Comparison of ENCODE assay signal across 16 cellular contexts in the genomic region with DNA sequence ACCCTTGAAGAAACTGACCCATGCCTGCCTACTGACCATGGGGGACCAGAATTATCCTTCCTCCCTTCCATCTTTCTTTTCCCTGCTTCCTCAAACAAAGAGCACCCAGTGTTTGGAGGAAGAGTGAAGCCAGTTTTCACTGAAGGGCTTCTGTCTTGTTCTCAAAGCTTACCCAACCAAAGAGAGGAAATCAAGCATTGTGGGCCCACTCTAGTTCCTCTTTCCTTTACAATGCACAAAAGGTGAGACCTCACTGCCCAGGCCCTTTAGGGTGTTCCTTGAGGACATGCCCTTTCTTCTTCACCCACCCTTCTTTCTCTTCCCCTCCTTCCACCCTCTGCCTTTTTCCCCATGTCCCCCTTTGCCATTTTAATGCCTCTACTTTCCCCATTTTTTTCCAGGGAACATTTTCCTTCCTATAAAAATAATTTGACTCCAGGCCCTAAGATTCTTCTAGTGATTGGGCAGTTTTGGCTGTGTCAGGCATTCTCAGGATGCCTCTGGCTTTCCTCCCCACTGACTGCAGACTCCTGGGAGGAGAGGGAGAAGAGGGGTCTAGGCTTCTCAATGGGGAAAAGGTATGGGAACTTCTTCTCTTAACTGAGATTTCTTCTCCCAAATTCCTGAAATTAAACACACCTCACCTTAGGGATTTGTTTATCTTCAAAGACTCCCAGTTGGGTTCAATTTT.
DNase-seq lines count a peak whose midpoint lies in the region; ATAC-seq, FAIRE-seq and TF ChIP-seq lines count a peak whose summit lies in the region.
"Had no signal": no experiment of that assay in that cellular context is flagged by ENCODE, and none has a peak within 500 bp of the region (broad histone marks: within the 10 kb centered on the region; RNA-seq: fewer than 3 reads in every experiment).

No MANE protein-coding gene starts in this region.

- H3K27ac ChIP-seq in mesenchymal stem cell (ENCODE audit: low read length, poor library complexity, severe bottlenecking) (no peak overlapping the region), small intestine (ENCODE audit: low read depth in 1 of 2, low read length in 1 of 2) (no peak overlapping the region)

- no peak overlapping the region for H4K91ac ChIP-seq in mesenchymal stem cell (ENCODE audit: low read length)

- H2BK12ac ChIP-seq in mesenchymal stem cell (ENCODE audit: low read length in 2 of 2): peak overlapping the region in 1 of 2 experiments; percentile 70

- no peak overlapping the region for H3K14ac ChIP-seq in mesenchymal stem cell (ENCODE audit: low read length in 2 of 2)

- peaks cover 8% of the 10 kb centered on the region for H3K4me1 ChIP-seq in mesenchymal stem cell (ENCODE audit: control insufficient read depth, insufficient read depth, low read depth, low read length)
- H3K4me1 ChIP-seq in small intestine (ENCODE audit: control insufficient read depth in 2 of 2, insufficient read depth in 1 of 2, low read depth in 1 of 2, low read length in 1 of 2): no peaks in the 10 kb centered on the region

- no peak overlapping the region for H3K4ac ChIP-seq in mesenchymal stem cell (ENCODE audit: low read depth in 1 of 2, low read length in 2 of 2)

- ATAC-seq in GM18861 (IDR thresholded peaks at IDR 0.05; ENCODE audit: unreplicated experiment): no peak
- ATAC-seq in esophagus mucosa: no peak
- no peak for ATAC-seq in HG02981 (IDR thresholded peaks at IDR 0.05; ENCODE audit: unreplicated experiment)
- ATAC-seq: mucosa of descending colon had no signal

- no peak for TF ChIP-seq CTCF in GM20000 (IDR thresholded peaks at IDR 0.05; ENCODE audit: extremely low read depth, missing control alignments)

- H2BK120ac ChIP-seq in mesenchymal stem cell (ENCODE audit: low read depth, low read length): no peak overlapping the region

- peak; percentile 35 to 44 for DNase-seq in AML-193 (lab: John Stamatoyannopoulos, UW)
- peak; percentile 31 for DNase-seq in GM20000 (ENCODE audit: low spot score)
- peak; percentile 78 for DNase-seq in NOMO-1 treated with DMSO at 0.1 percent for 48 hours (lab: John Stamatoyannopoulos, UW; ENCODE audit: unreplicated experiment)
- DNase-seq in mesenchymal stem cell: no peak
- DNase-seq in small intestine: no peak
- DNase-seq: activated naive CD4-positive, alpha-beta T cell treated with anti-CD3 and anti-CD28 coated beads, Interleukin-2, amount 50 U/mL, for 16 hours; DMS79; endodermal cell; islet precursor cell; mucosa of descending colon; NCI-H187 treated with DMSO at 0.1 percent for 48 hours; Right ventricle myocardium superior; transverse colon had no signal

- H3K4me2 ChIP-seq in mesenchymal stem cell (ENCODE audit: low read length, poor library complexity, severe bottlenecking): no peak overlapping the region

- no peak for FAIRE-seq in small intestine (lab: Jason Lieb, UNC)

- H3K18ac ChIP-seq in mesenchymal stem cell (ENCODE audit: low read depth in 1 of 2, low read length in 2 of 2): peak overlapping the region; percentile 0 to 61

- H3K4me3 ChIP-seq in mesenchymal stem cell (ENCODE audit: insufficient read depth in 1 of 2, low read depth in 1 of 2, low read length in 2 of 2) (no peak overlapping the region), small intestine (ENCODE audit: low read depth in 1 of 2, low read length in 2 of 2) (no peak overlapping the region)
- H3K4me3 ChIP-seq: mucosa of descending colon, transverse colon had no signal

- H3K9me3 ChIP-seq in mesenchymal stem cell (ENCODE audit: control insufficient read depth, low read length): no peaks in the 10 kb centered on the region
- H3K9me3 ChIP-seq in small intestine (ENCODE audit: control insufficient read depth, low read depth): no peaks in the 10 kb centered on the region
- H3K9me3 ChIP-seq: mucosa of descending colon, transverse colon had no signal

- H3K23ac ChIP-seq in mesenchymal stem cell (ENCODE audit: low read length in 2 of 2): no peak overlapping the region

- H2BK15ac ChIP-seq in mesenchymal stem cell (ENCODE audit: low read depth, poor library complexity, severe bottlenecking): no peak overlapping the region

- no peak overlapping the region for H4K8ac ChIP-seq in mesenchymal stem cell (ENCODE audit: low read length)

- no peak overlapping the region for H2AFZ ChIP-seq in mesenchymal stem cell (ENCODE audit: low read depth, low read length)

- no peaks in the 10 kb centered on the region for H3K79me1 ChIP-seq in mesenchymal stem cell (replicated peaks; ENCODE audit: low read length, poor library complexity, severe bottlenecking)

- H3K9ac ChIP-seq in mesenchymal stem cell (ENCODE audit: low read length): no peak overlapping the region

- H3K27me3 ChIP-seq in mesenchymal stem cell (ENCODE audit: control insufficient read depth in 1 of 2, insufficient read depth in 1 of 2, low read length in 2 of 2): no peaks in the 10 kb centered on the region
- no peaks in the 10 kb centered on the region for H3K27me3 ChIP-seq in small intestine (ENCODE audit: control insufficient read depth in 2 of 2, insufficient read depth in 2 of 2, low read length in 2 of 2)
- H3K27me3 ChIP-seq: transverse colon had no signal

- no peaks in the 10 kb centered on the region for H3K36me3 ChIP-seq in mesenchymal stem cell (ENCODE audit: control insufficient read depth in 1 of 2, insufficient read depth in 2 of 2, low read depth in 1 of 2, low read length in 2 of 2)
- H3K36me3 ChIP-seq in small intestine (ENCODE audit: control insufficient read depth in 2 of 2, insufficient read depth in 2 of 2, low read length in 2 of 2): no peaks in the 10 kb centered on the region
- H3K36me3 ChIP-seq: transverse colon had no signal

- no peak overlapping the region for H2BK5ac ChIP-seq in mesenchymal stem cell (ENCODE audit: low read depth, low read length, poor library complexity, severe bottlenecking)

- peak overlapping the region; percentile 57 for H2AK5ac ChIP-seq in mesenchymal stem cell (ENCODE audit: low read length, severe bottlenecking)

Comparison
In these comparisons a context has a peak if more than half of its experiments do, and no peak if none do; other contexts are left out.
1. DNase-seq: peak in AML-193 (2 of 2), GM20000 (single experiment) and NOMO-1 treated with DMSO at 0.1 percent for 48 hours (single experiment); none in mesenchymal stem cell (single experiment) and small intestine (single experiment).